ENCODE assay signal across 8 cellular contexts in the genomic region with DNA sequence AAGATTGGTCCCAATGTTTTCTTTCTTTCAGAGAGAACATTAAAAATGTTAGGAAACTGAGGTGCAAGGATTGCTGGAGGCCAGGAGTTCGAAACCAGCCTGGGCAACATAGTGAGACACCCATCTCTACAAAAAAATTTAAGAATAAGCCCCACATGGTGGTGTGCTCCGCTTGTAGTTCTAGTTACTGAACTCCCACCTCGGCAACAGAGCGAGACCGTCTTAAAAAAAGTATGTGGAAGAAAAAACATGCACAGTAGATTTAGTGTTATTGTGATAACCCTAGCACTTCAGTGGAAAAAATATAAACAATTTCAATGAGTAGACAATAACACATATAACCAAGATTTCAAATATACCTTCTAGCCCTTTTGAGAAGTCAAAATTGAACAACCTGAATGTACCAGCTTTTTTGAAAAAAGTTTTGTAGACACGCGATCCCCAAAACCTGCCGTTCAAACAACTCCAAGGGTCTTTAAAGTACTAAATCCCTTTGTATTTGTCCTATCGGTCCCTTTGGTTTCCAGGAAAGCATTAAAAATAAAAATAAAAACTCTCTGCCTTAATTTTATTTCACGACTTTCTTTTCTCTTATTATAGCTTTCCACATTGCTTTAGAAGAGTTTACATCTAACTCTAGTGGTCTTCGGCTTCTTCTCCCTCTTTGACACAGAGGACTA. TPM values are rescaled to one million over a fixed set of nuclear protein-coding genes. Genes with fewer than 3 reads are reported as not detected.
DNase-seq lines count a peak whose midpoint lies in the region; ATAC-seq, FAIRE-seq and TF ChIP-seq lines count a peak whose summit lies in the region.

No MANE protein-coding gene starts in this region.

- H3K4me3 Mint-ChIP-seq in effector memory CD8-positive, alpha-beta T cell: peak overlapping the region; percentile 91 to 92

- TF ChIP-seq EP300 in neural cell (conservative IDR thresholded peaks at IDR 0.05; ENCODE audit: poor library complexity, severe bottlenecking): no peak

- no peaks in the 10 kb centered on the region for H3K9me3 ChIP-seq in DOHH2 (ENCODE audit: control insufficient read depth, insufficient read depth, low read length)
- H3K9me3 ChIP-seq in OCI-LY3 (ENCODE audit: insufficient read depth, low read length): no peaks in the 10 kb centered on the region
- H3K9me3 ChIP-seq in neural cell (ENCODE audit: low read length): no peaks in the 10 kb centered on the region

- no peak for TF ChIP-seq RAD21 in neural cell (conservative IDR thresholded peaks at IDR 0.05)

- no peak for DNase-seq in effector memory CD8-positive, alpha-beta T cell
- no peak for DNase-seq in NOMO-1 (lab: John Stamatoyannopoulos, UW; ENCODE audit: unreplicated experiment in 2 of 2)
- no peak for DNase-seq in frontal cortex (ENCODE audit: low spot score in 2 of 2)

- H3K4me2 ChIP-seq in DOHH2 (ENCODE audit: low read length) (peak overlapping the region; percentile 91), OCI-LY3 (ENCODE audit: low read length) (peak overlapping the region; percentile 96), neural cell (ENCODE audit: low read length) (peak overlapping the region; percentile 65)

- no peak for FAIRE-seq in frontal cortex (lab: Jason Lieb, UNC)

- no peaks in the 10 kb centered on the region for H3K27me3 Mint-ChIP-seq in effector memory CD8-positive, alpha-beta T cell

- H3K4me1 ChIP-seq in DOHH2 (ENCODE audit: control insufficient read depth, low read length) (peaks cover 33% of the 10 kb centered on the region), OCI-LY3 (ENCODE audit: low read length) (peaks cover 14% of the 10 kb centered on the region)

- H3K9me2 ChIP-seq in DOHH2 (replicated peaks; ENCODE audit: control insufficient read depth, low read length) (no peaks in the 10 kb centered on the region), neural cell (ENCODE audit: insufficient read depth, low read length) (no peaks in the 10 kb centered on the region)

- no peaks in the 10 kb centered on the region; the same call in 1 of the 2 replicates for H3K27me3 ChIP-seq in DOHH2 (ENCODE audit: control insufficient read depth, low read length)
- 0 out of 2 replicates have a peak, but pooled peaks cover 6% of the 10 kb centered on the region for H3K27me3 ChIP-seq in OCI-LY3 (ENCODE audit: low read depth, low read length)
- no peaks in the 10 kb centered on the region for H3K27me3 ChIP-seq in neural cell (ENCODE audit: insufficient read depth, low read depth, low read length)

- H3K27ac ChIP-seq in DOHH2 (ENCODE audit: low read depth, low read length) (peak overlapping the region; percentile 92), OCI-LY3 (ENCODE audit: low read length) (no peak overlapping the region), neural cell (ENCODE audit: low read length) (peak overlapping the region; percentile 69)

- H3K79me2 ChIP-seq in DOHH2 (ENCODE audit: control insufficient read depth, low read length) (peaks cover 45% of the 10 kb centered on the region), OCI-LY3 (ENCODE audit: low read length) (peaks cover 19% of the 10 kb centered on the region), neural cell (replicated peaks; ENCODE audit: insufficient read depth, low read length) (peaks cover 20% of the 10 kb centered on the region)

- peak overlapping the region; percentile 72 to 79 for H3K27ac Mint-ChIP-seq in effector memory CD8-positive, alpha-beta T cell

- H3K9me3 Mint-ChIP-seq in effector memory CD8-positive, alpha-beta T cell: no peaks in the 10 kb centered on the region

- H2AFZ ChIP-seq in OCI-LY3 (ENCODE audit: low read depth, low read length) (peak overlapping the region; percentile 95), neural cell (ENCODE audit: low read depth, low read length) (peak overlapping the region; percentile 74)

- H3K36me3 Mint-ChIP-seq in effector memory CD8-positive, alpha-beta T cell (ENCODE audit: insufficient read depth): no peaks in the 10 kb centered on the region

- H3K4me1 Mint-ChIP-seq in effector memory CD8-positive, alpha-beta T cell (ENCODE audit: low read depth in 2 of 2): peaks cover 15 to 30% of the 10 kb centered on the region in 2 donors

- H3K4me3 ChIP-seq in DOHH2 (ENCODE audit: low read length) (peak overlapping the region; percentile 89), OCI-LY3 (ENCODE audit: low read length) (peak overlapping the region; percentile 90), neural cell (ENCODE audit: low read length) (peak overlapping the region; percentile 90)

- no peak for TF ChIP-seq CTCF in DOHH2 (IDR thresholded peaks at IDR 0.05; ENCODE audit: low read depth, low read length, poor library complexity, severe bottlenecking)
- TF ChIP-seq CTCF in OCI-LY3 (IDR thresholded peaks at IDR 0.05; ENCODE audit: low read depth, low read length): peak; percentile 4; the same call in 1 of the 2 replicates
- TF ChIP-seq CTCF in neural cell (IDR thresholded peaks at IDR 0.05; ENCODE audit: poor library complexity, severe bottlenecking): no peak

- H3K36me3 ChIP-seq in DOHH2 (ENCODE audit: control insufficient read depth, low read length): peaks cover 8% of the 10 kb centered on the region; the same call in 1 of the 2 replicates
- no peaks in the 10 kb centered on the region for H3K36me3 ChIP-seq in OCI-LY3 (replicated peaks; ENCODE audit: low read depth, low read length)
- H3K36me3 ChIP-seq in neural cell (ENCODE audit: insufficient read depth, low read length): no peaks in the 10 kb centered on the region

- H3F3A ChIP-seq in DOHH2 (ENCODE audit: control insufficient read depth, insufficient read depth): peaks cover 7% of the 10 kb centered on the region
- peaks cover 6% of the 10 kb centered on the region for H3F3A ChIP-seq in neural cell (ENCODE audit: insufficient read depth, low read length, poor library complexity, severe bottlenecking)

- H3K9ac ChIP-seq in OCI-LY3 (ENCODE audit: low read length) (peak overlapping the region; percentile 72), neural cell (ENCODE audit: low read length) (peak overlapping the region; percentile 68)

- ATAC-seq in effector memory CD8-positive, alpha-beta T cell (replicated peaks): no peak
- no peak for ATAC-seq in GM18870 (IDR thresholded peaks at IDR 0.05; ENCODE audit: unreplicated experiment)
- ATAC-seq in GM21390 (IDR thresholded peaks at IDR 0.05; ENCODE audit: unreplicated experiment): no peak

- peaks cover under 1% of the 10 kb centered on the region; the same call in 1 of the 2 replicates for H4K20me1 ChIP-seq in DOHH2 (ENCODE audit: control insufficient read depth, insufficient read depth, low read depth, low read length)
- peaks cover 3% of the 10 kb centered on the region; the same call in 1 of the 2 replicates for H4K20me1 ChIP-seq in OCI-LY3 (ENCODE audit: insufficient read depth, low read length)
- no peaks in the 10 kb centered on the region for H4K20me1 ChIP-seq in neural cell (ENCODE audit: insufficient read depth)

TF ChIP-seq in neural cell, 6 proteins besides CTCF, POLR2A, EP300 and RAD21:
- no peak for TF ChIP-seq MXI1 (conservative IDR thresholded peaks at IDR 0.05; ENCODE audit: poor library complexity, severe bottlenecking)
- no peak for TF ChIP-seq SMC3 (conservative IDR thresholded peaks at IDR 0.05; ENCODE audit: poor library complexity)
- no peak for TF ChIP-seq TAF1 (IDR thresholded peaks at IDR 0.05; ENCODE audit: low read depth)
- TF ChIP-seq, protein P1, sequence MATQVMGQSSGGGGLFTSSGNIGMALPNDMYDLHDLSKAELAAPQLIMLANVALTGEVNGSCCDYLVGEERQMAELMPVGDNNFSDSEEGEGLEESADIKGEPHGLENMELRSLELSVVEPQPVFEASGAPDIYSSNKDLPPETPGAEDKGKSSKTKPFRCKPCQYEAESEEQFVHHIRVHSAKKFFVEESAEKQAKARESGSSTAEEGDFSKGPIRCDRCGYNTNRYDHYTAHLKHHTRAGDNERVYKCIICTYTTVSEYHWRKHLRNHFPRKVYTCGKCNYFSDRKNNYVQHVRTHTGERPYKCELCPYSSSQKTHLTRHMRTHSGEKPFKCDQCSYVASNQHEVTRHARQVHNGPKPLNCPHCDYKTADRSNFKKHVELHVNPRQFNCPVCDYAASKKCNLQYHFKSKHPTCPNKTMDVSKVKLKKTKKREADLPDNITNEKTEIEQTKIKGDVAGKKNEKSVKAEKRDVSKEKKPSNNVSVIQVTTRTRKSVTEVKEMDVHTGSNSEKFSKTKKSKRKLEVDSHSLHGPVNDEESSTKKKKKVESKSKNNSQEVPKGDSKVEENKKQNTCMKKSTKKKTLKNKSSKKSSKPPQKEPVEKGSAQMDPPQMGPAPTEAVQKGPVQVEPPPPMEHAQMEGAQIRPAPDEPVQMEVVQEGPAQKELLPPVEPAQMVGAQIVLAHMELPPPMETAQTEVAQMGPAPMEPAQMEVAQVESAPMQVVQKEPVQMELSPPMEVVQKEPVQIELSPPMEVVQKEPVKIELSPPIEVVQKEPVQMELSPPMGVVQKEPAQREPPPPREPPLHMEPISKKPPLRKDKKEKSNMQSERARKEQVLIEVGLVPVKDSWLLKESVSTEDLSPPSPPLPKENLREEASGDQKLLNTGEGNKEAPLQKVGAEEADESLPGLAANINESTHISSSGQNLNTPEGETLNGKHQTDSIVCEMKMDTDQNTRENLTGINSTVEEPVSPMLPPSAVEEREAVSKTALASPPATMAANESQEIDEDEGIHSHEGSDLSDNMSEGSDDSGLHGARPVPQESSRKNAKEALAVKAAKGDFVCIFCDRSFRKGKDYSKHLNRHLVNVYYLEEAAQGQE (IDR thresholded peaks at IDR 0.05; ENCODE audit: borderline replicate concordance): no peak
- no peak for TF ChIP-seq POLR2AphosphoS5 (IDR thresholded peaks at IDR 0.05)
- TF ChIP-seq EZH2 (IDR thresholded peaks at IDR 0.05; ENCODE audit: borderline replicate concordance, insufficient read depth, low read length, poor library complexity, severe bottlenecking): no peak

RNA-seq across cellular contexts. Expression of a gene that starts 1.0 kb away (rescaled TPM):
- 7.5 and 9.0 TPM in 2 replicates for polyA plus RNA-seq in neural cell
- polyA minus RNA-seq in neural cell: 11.9 and 15.5 TPM in 2 replicates
- 9.4 TPM for total RNA-seq in frontal cortex
